In genomic region chr10:14873090-14873760, GRCh38 we compare ENCODE assay signal across 12 cellular contexts. TPM values are rescaled to one million over a fixed set of nuclear protein-coding genes. Genes with fewer than 3 reads are reported as not detected.
DNase-seq lines count a peak whose midpoint lies in the region; ATAC-seq and TF ChIP-seq lines count a peak whose summit lies in the region.
"Had no signal": no experiment of that assay in that cellular context is flagged by ENCODE, and none has a peak within 500 bp of the region (broad histone marks: within the 10 kb centered on the region; RNA-seq: fewer than 3 reads in every experiment).

No MANE protein-coding gene starts in this region.

- H3K79me2 ChIP-seq in fibroblast of lung (ENCODE audit: control insufficient read depth, insufficient read depth, low read length), result peaks cover 20% of the 10 kb centered on the region

- DNase-seq in GM03348 (ENCODE audit: low spot score), result peak; percentile 53
- peak; percentile 45 for DNase-seq in HS-27A (ENCODE audit: low read depth)
- peak; percentile 34 to 82 for DNase-seq in fibroblast of lung (ENCODE audit: low read depth in 2 of 2)
- no peak for DNase-seq in activated naive CD4-positive, alpha-beta T cell treated with anti-CD3 and anti-CD28 coated beads, Interleukin-2, amount 50 U/mL, for 16 hours
- DNase-seq in tibial nerve (ENCODE audit: low spot score in 2 of 2), result no peak
- DNase-seq in NCI-H69 (lab: John Stamatoyannopoulos, UW), result no peak
- DNase-seq: activated T-cell treated with anti-CD3 and anti-CD28 coated beads, Interleukin-2, amount 50 U/mL, for 4 hours; NCI-H510A treated with DMSO at 0.1 percent for 48 hours; stimulated activated CD4-positive, alpha-beta T cell treated with anti-CD3 and anti-CD28 coated beads, Interleukin-4, amount 100 ng/mL, for 24 hours had no signal

- TF ChIP-seq POLR2A in tibial nerve (IDR thresholded peaks at IDR 0.05), result no peak

- H3K36me3 ChIP-seq in fibroblast of lung (ENCODE audit: control insufficient read depth, insufficient read depth, low read length), result no peaks in the 10 kb centered on the region
- H3K36me3 ChIP-seq in tibial nerve, result peaks cover under 1 to 27% (median 2%) of the 10 kb centered on the region in 3 donors

- peak overlapping the region; percentile 51 for H3K4me2 ChIP-seq in fibroblast of lung (ENCODE audit: extremely low read depth, insufficient read depth, low read length)

- no peak for TF ChIP-seq EP300 in tibial nerve (IDR thresholded peaks at IDR 0.05)

- H3K27ac ChIP-seq in fibroblast of lung (ENCODE audit: insufficient read depth, low read length) (no peak overlapping the region), tibial nerve (no peak overlapping the region)
- H3K27ac ChIP-seq: neutrophil had no signal

- H3K4me1 ChIP-seq in fibroblast of lung (ENCODE audit: control insufficient read depth, extremely low read depth, insufficient read depth, low read length) (peaks cover 7% of the 10 kb centered on the region), tibial nerve (peaks cover 0 to 17% (median 2%) of the 10 kb centered on the region in 4 donors)

- H4K20me1 ChIP-seq in fibroblast of lung (ENCODE audit: control insufficient read depth, extremely low read depth, insufficient read depth, low read length), result no peaks in the 10 kb centered on the region

- no peak overlapping the region for H3K9ac ChIP-seq in fibroblast of lung (ENCODE audit: insufficient read depth, low read length)

- TF ChIP-seq CTCF in fibroblast of lung (conservative IDR thresholded peaks at IDR 0.05 in 1 of 2, IDR thresholded peaks at IDR 0.05 in 1 of 2; ENCODE audit: low read depth in 1 of 2, low read length in 2 of 2) (no peak), tibial nerve (IDR thresholded peaks at IDR 0.05) (no peak)

- peak; percentile 42 for ATAC-seq in GM21529 (IDR thresholded peaks at IDR 0.05; ENCODE audit: unreplicated experiment)
- ATAC-seq in GM19324 (IDR thresholded peaks at IDR 0.05; ENCODE audit: low FRiP score, unreplicated experiment), result no peak
- ATAC-seq: activated T-cell treated with anti-CD3 and anti-CD28 coated beads, Interleukin-2, amount 50 U/mL, for 4 hours had no signal

- H3K4me3 ChIP-seq in fibroblast of lung (replicated peaks in 1 of 4; ENCODE audit: control extremely low read depth in 1 of 4, insufficient read depth in 1 of 4, low read depth in 3 of 4, low read length in 4 of 4) (no peak overlapping the region), tibial nerve (no peak overlapping the region)

- H2AFZ ChIP-seq in fibroblast of lung (ENCODE audit: low read length), result no peak overlapping the region

- H3K27me3 ChIP-seq in fibroblast of lung (ENCODE audit: control insufficient read depth, insufficient read depth, low read length) (no peaks in the 10 kb centered on the region), tibial nerve (no peaks in the 10 kb centered on the region)
- H3K27me3 ChIP-seq: neutrophil had no signal

- H3K9me3 ChIP-seq in fibroblast of lung (ENCODE audit: control insufficient read depth, insufficient read depth, low read depth, low read length) (no peaks in the 10 kb centered on the region), tibial nerve (no peaks in the 10 kb centered on the region)
- H3K9me3 ChIP-seq: neutrophil had no signal

- WGBS in tibial nerve, 2 donors, result 63 to 72% methylated on average over 2 of the region's 2 CpGs

RNA-seq across cellular contexts. Expression of gene SUV39H2, which starts 5.4 kb away (rescaled TPM):
- 8.1 and 8.5 TPM in 2 replicates for total RNA-seq in fibroblast of lung
- polyA plus RNA-seq in fibroblast of lung, result 9.9 and 16.0 TPM in 2 replicates
- 6.8 and 12.6 TPM in 2 replicates for polyA plus RNA-seq in fibroblast of lung (2012)
- polyA minus RNA-seq in fibroblast of lung (ENCODE audit: low replicate concordance), result 2.4 and 2.5 TPM in 2 replicates
- total RNA-seq in tibial nerve, result 1 to 10 TPM; 2.2 to 4.4 (median 3.0) TPM

RNA-seq across cellular contexts. Expression of gene HSPA14, which starts 35.1 kb away (rescaled TPM):
- total RNA-seq in fibroblast of lung, result 7.4 and 8.5 TPM in 2 replicates
- 14.3 and 21.8 TPM in 2 replicates for polyA plus RNA-seq in fibroblast of lung
- 8.8 and 15.6 TPM in 2 replicates for polyA plus RNA-seq in fibroblast of lung (2012)
- 0.44 TPM in 1 of 2 replicates, not detected in the other for polyA minus RNA-seq in fibroblast of lung (ENCODE audit: low replicate concordance)
- 10 to 100 TPM in 2 of 4 donors, 1 to 10 TPM in 2; 7.8 to 11.3 (median 10.5) TPM for total RNA-seq in tibial nerve

RNA-seq across cellular contexts. Expression of gene MSANTD7, which starts 35.1 kb away (rescaled TPM):
- total RNA-seq in fibroblast of lung (14.4 and 14.9 TPM in 2 replicates), tibial nerve (10 to 100 TPM in 1 of 4 donors, 1 to 10 TPM in 3; 6.3 to 11.5 (median 7.9) TPM)
- 7.2 and 8.2 TPM in 2 replicates for polyA plus RNA-seq in fibroblast of lung
- polyA plus RNA-seq in fibroblast of lung (2012), result 7.2 and 8.6 TPM in 2 replicates
- 5.5 and 9.6 TPM in 2 replicates for polyA minus RNA-seq in fibroblast of lung (ENCODE audit: low replicate concordance)

RNA-seq across cellular contexts. Expression of gene CDNF, which starts 35.4 kb away (rescaled TPM):
- total RNA-seq in fibroblast of lung (1.2 and 1.5 TPM in 2 replicates), tibial nerve (1 to 10 TPM in 3 of 4 donors, not detected in 1; 1.2 to 5.0 (median 4.6) TPM)
- 2.8 and 3.4 TPM in 2 replicates for polyA plus RNA-seq in fibroblast of lung
- 2.4 and 3.3 TPM in 2 replicates for polyA plus RNA-seq in fibroblast of lung (2012)
- not detected in 2 replicates for polyA minus RNA-seq in fibroblast of lung (ENCODE audit: low replicate concordance)

Comparison
In these comparisons a context has a peak if more than half of its experiments do, and no peak if none do; other contexts are left out.
1. DNase-seq: peak in GM03348 (single experiment), HS-27A (single experiment) and fibroblast of lung (2 of 2); none in activated naive CD4-positive, alpha-beta T cell treated with anti-CD3 and anti-CD28 coated beads, Interleukin-2, amount 50 U/mL, for 16 hours (single experiment), tibial nerve (0 of 2) and NCI-H69 (single experiment).